In genomic region chr6:18154507-18155272, GRCh38 we compare ENCODE assay signal across 8 cellular contexts. TPM values are rescaled to one million over a fixed set of nuclear protein-coding genes. Genes with fewer than 3 reads are reported as not detected.
A peak's percentile ranks its signal among the peaks of the same experiment; 100 is the strongest.
DNase-seq lines count a peak whose midpoint lies in the region; ATAC-seq and TF ChIP-seq lines count a peak whose summit lies in the region.

TPMT (minus strand) TSS chr6:18155077; CDS start chr6:18149127, 5,950 bp downstream.

- ATAC-seq in HG02798 (IDR thresholded peaks at IDR 0.05; ENCODE audit: poor library complexity, unreplicated experiment) (peak; percentile 62), foreskin keratinocyte (peak; percentile 53)

- H3K4me1 ChIP-seq in foreskin keratinocyte: peaks cover 21% of the 10 kb centered on the region

- H3K9me3 Mint-ChIP-seq in osteocyte (ENCODE audit: unreplicated experiment): no peaks in the 10 kb centered on the region

- peaks cover 16% of the 10 kb centered on the region for H3K4me1 Mint-ChIP-seq in osteocyte (ENCODE audit: unreplicated experiment)

- TF ChIP-seq CTCF in foreskin keratinocyte (conservative IDR thresholded peaks at IDR 0.05): no peak
- no peak for TF ChIP-seq CTCF in osteocyte (IDR thresholded peaks at IDR 0.05)

- H3K27me3 Mint-ChIP-seq in osteocyte (ENCODE audit: unreplicated experiment): no peaks in the 10 kb centered on the region

- peak within 1 kb of the TSS; percentile 98 for H3K27ac Mint-ChIP-seq in osteocyte (ENCODE audit: unreplicated experiment)

- peak within 1 kb of the TSS; percentile 80 for H3K27ac ChIP-seq in foreskin keratinocyte

- DNase-seq in activated CD8-positive, alpha-beta memory T cell treated with anti-CD3 and anti-CD28 coated beads, Interleukin-2, amount 50 U/mL, for 4 hours: peak; percentile 17
- no peak for DNase-seq in activated CD8-positive, alpha-beta memory T cell treated with anti-CD3 and anti-CD28 coated beads, Interleukin-2, amount 50 U/mL, for 48 hours
- DNase-seq in NCI-H128 (lab: John Stamatoyannopoulos, UW; ENCODE audit: unreplicated experiment): peak; percentile 96
- peak; percentile 98 for DNase-seq in activated CD4-positive, CD25-positive, alpha-beta regulatory T cell treated with anti-CD3 and anti-CD28 coated beads, Interleukin-2, amount 50 U/mL, for 72 hours
- DNase-seq in foreskin keratinocyte: no peak
- DNase-seq in osteocyte (ENCODE audit: extremely low spot score, unreplicated experiment): no peak
- no peak for DNase-seq in putamen (ENCODE audit: low spot score)

- H3K27me3 ChIP-seq in foreskin keratinocyte: no peaks in the 10 kb centered on the region

- H3K4me3 Mint-ChIP-seq in osteocyte (ENCODE audit: unreplicated experiment): peak within 1 kb of the TSS; percentile 98

- H3K36me3 Mint-ChIP-seq in osteocyte (ENCODE audit: unreplicated experiment): peaks cover under 1% of the 10 kb centered on the region

RNA-seq across cellular contexts. Expression of gene TPMT, which starts in this region (rescaled TPM):
- total RNA-seq in foreskin keratinocyte (18.7 and 20.8 TPM in 2 replicates), osteocyte (5.1 and 5.7 TPM in 2 replicates)
- polyA plus RNA-seq in foreskin keratinocyte: 14.2 and 15.7 TPM in 2 replicates

Comparison
In these comparisons a context has a peak if more than half of its experiments do, and no peak if none do; other contexts are left out.
1. DNase-seq: peak in activated CD8-positive, alpha-beta memory T cell treated with anti-CD3 and anti-CD28 coated beads, Interleukin-2, amount 50 U/mL, for 4 hours (single experiment), NCI-H128 (single experiment) and activated CD4-positive, CD25-positive, alpha-beta regulatory T cell treated with anti-CD3 and anti-CD28 coated beads, Interleukin-2, amount 50 U/mL, for 72 hours (single experiment); none in activated CD8-positive, alpha-beta memory T cell treated with anti-CD3 and anti-CD28 coated beads, Interleukin-2, amount 50 U/mL, for 48 hours (single experiment), foreskin keratinocyte (0 of 2), osteocyte (single experiment) and putamen (single experiment).